In the genomic region with DNA sequence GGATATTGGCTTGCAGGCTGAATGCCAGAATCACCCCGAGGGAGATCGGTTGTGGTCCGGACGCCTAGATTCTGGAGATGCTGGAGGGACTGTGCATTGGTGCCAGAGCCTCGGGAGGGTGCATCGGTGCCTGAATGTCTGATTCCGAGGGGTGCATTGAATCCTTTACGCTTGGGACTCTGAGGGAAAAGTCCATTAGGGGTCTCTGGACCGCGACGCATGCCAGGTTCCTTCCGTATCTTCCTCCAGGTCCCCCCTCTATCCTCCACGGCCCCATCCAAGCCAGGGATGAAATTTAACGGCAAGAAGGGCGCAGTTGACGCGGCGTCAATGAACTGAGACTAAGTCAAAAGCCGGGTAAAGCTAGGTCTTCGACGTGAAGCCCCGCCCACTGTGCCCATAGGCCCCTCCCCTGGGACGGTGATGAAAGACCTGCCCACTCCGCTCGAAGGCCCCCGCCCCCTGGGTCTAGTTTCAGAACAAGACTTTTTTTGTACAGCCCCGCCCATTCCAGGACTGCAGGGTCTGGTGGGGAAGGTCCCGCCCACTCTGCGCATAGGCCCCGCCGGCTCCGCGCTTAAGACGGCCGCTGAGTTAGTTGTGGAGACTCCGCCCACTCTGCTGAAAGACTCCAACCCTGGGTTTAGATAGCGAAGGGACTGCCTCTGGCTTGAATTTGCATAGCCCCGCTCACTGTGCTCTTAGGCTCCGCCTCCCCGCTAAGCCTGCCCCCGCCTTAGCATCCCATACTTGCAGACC, we compare ENCODE assay signal across 8 cellular contexts. TPM values are rescaled to one million over a fixed set of nuclear protein-coding genes. Genes with fewer than 3 reads are reported as not detected.
DNase-seq lines count a peak whose midpoint lies in the region; ATAC-seq and TF ChIP-seq lines count a peak whose summit lies in the region.

No MANE protein-coding gene starts in this region.

- H3K4me1 ChIP-seq in left lung: peaks cover 0 to 24% of the 10 kb centered on the region in 2 donors

- peak overlapping the region; percentile 55 to 58 for H3K4me3 ChIP-seq in left lung

- TF ChIP-seq CTCF in left lung (IDR thresholded peaks at IDR 0.05): no peak

- H3K9me3 ChIP-seq in left lung: peaks cover 0 to under 1% of the 10 kb centered on the region in 2 donors

- peaks cover 0 to 18% of the 10 kb centered on the region in 2 donors for H3K36me3 ChIP-seq in left lung

- intact Hi-C loops in left lung (cut with DNase I): no loop called here

- no peaks in the 10 kb centered on the region for H3K27me3 ChIP-seq in left lung

- DNase-seq in AG20443 (ENCODE audit: low spot score): peak; percentile 97
- DNase-seq in GM19240 (ENCODE audit: insufficient read length, low spot score): peak; percentile 96
- peak; percentile 100 for DNase-seq in NCI-H69 (lab: John Stamatoyannopoulos, UW)
- peak; percentile 90 to 91 for DNase-seq in activated CD4-positive, alpha-beta T cell treated with anti-CD3 and anti-CD28 coated beads, Interleukin-2, amount 50 U/mL, for 4 hours
- peak; percentile 100 for DNase-seq in dermis blood vessel endothelial cell
- peak; percentile 97 to 99 for DNase-seq in left lung
- peak; percentile 92 to 95 for DNase-seq in stimulated activated CD4-positive, alpha-beta T cell treated with anti-CD3 and anti-CD28 coated beads, Interleukin-2, amount 100 ng/mL, for 24 hours

- ATAC-seq in HG03457 (IDR thresholded peaks at IDR 0.05; ENCODE audit: unreplicated experiment) (peak; percentile 40), left lung (peak; percentile 87)

- H3K27ac ChIP-seq in left lung: peak overlapping the region; percentile 90

RNA-seq across cellular contexts. Expression of a gene that starts 0.7 kb away (rescaled TPM):
- total RNA-seq in dermis blood vessel endothelial cell: 0.23 TPM in 1 of 2 replicates, not detected in the other
- total RNA-seq in left lung: 1 to 10 TPM; 2.1 to 2.5 TPM

RNA-seq across cellular contexts. Expression of a gene that starts 6.7 kb away (rescaled TPM):
- total RNA-seq in dermis blood vessel endothelial cell (102 and 104 TPM in 2 replicates), left lung (10 to 100 TPM; 37.5 to 39.8 TPM)

RNA-seq across cellular contexts. Expression of a gene that starts 29.2 kb away (rescaled TPM):
- total RNA-seq in dermis blood vessel endothelial cell (34.2 and 49.8 TPM in 2 replicates), left lung (1 to 10 TPM; 4.5 to 8.3 TPM)

RNA-seq across cellular contexts. Expression of a gene that starts 41.6 kb away (rescaled TPM):
- total RNA-seq in dermis blood vessel endothelial cell (16.8 and 18.6 TPM in 2 replicates), left lung (10 to 100 TPM; 25.2 to 30.6 TPM)

RNA-seq across cellular contexts. Expression of a gene that starts 41.9 kb away (rescaled TPM):
- total RNA-seq in dermis blood vessel endothelial cell (0.68 and 3.7 TPM in 2 replicates), left lung (1 to 10 TPM; 6.2 to 7.1 TPM)

Comparison
In these comparisons a context has a peak if more than half of its experiments do, and no peak if none do; other contexts are left out.
1. Peak in every context shown above with its lines: DNase-seq, ATAC-seq, H3K4me3 ChIP-seq and H3K27ac ChIP-seq.